ENCODE assay signal across 1 cellular context in genomic region chr18:46040747-46041104, GRCh38.
TF ChIP-seq lines count a peak whose summit lies in the region.

No MANE protein-coding gene starts in this region.

TF ChIP-seq in H1, 55 proteins besides CTCF, POLR2A, EP300 and RAD21:
- TF ChIP-seq E2F6 (IDR thresholded peaks at IDR 0.05) (no peak), JUN (IDR thresholded peaks at IDR 0.05; ENCODE audit: low read depth, low read length) (no peak), TAF1 (IDR thresholded peaks at IDR 0.05; ENCODE audit: low read depth, low read length) (no peak), CHD7 (IDR thresholded peaks at IDR 0.05; ENCODE audit: insufficient replicate concordance, low read length) (no peak), TAF7 (optimal IDR thresholded peaks at IDR 0.05; ENCODE audit: borderline replicate concordance, low read depth, low read length) (no peak), HDAC6 (IDR thresholded peaks at IDR 0.05; ENCODE audit: low read depth, low read length) (no peak), KDM4A (IDR thresholded peaks at IDR 0.05; ENCODE audit: low read depth, low read length, severe bottlenecking) (no peak), SP2 (IDR thresholded peaks at IDR 0.05; ENCODE audit: low read length) (no peak), GABPA (IDR thresholded peaks at IDR 0.05; ENCODE audit: borderline replicate concordance, insufficient read depth, low read length) (no peak), SIN3A (conservative IDR thresholded peaks at IDR 0.05 in 1 of 2, IDR thresholded peaks at IDR 0.05 in 1 of 2; ENCODE audit: low read depth in 1 of 2, low read length in 2 of 2) (no peak), RNF2 (IDR thresholded peaks at IDR 0.05; ENCODE audit: borderline replicate concordance, low read depth, low read length, missing control alignments, poor library complexity, severe bottlenecking) (no peak), SRF (IDR thresholded peaks at IDR 0.05; ENCODE audit: low read depth, low read length) (no peak), TBP (IDR thresholded peaks at IDR 0.05; ENCODE audit: low read depth, low read length) (no peak), BRCA1 (IDR thresholded peaks at IDR 0.05; ENCODE audit: low read depth, low read length) (no peak), MAX (IDR thresholded peaks at IDR 0.05) (no peak), SP1 (IDR thresholded peaks at IDR 0.05; ENCODE audit: low read depth, low read length) (no peak), CHD1 (IDR thresholded peaks at IDR 0.05; ENCODE audit: low read depth, low read length) (no peak), CREB1 (IDR thresholded peaks at IDR 0.05) (no peak)
